Comparison of ENCODE assay signal across 8 cellular contexts in the genomic region with DNA sequence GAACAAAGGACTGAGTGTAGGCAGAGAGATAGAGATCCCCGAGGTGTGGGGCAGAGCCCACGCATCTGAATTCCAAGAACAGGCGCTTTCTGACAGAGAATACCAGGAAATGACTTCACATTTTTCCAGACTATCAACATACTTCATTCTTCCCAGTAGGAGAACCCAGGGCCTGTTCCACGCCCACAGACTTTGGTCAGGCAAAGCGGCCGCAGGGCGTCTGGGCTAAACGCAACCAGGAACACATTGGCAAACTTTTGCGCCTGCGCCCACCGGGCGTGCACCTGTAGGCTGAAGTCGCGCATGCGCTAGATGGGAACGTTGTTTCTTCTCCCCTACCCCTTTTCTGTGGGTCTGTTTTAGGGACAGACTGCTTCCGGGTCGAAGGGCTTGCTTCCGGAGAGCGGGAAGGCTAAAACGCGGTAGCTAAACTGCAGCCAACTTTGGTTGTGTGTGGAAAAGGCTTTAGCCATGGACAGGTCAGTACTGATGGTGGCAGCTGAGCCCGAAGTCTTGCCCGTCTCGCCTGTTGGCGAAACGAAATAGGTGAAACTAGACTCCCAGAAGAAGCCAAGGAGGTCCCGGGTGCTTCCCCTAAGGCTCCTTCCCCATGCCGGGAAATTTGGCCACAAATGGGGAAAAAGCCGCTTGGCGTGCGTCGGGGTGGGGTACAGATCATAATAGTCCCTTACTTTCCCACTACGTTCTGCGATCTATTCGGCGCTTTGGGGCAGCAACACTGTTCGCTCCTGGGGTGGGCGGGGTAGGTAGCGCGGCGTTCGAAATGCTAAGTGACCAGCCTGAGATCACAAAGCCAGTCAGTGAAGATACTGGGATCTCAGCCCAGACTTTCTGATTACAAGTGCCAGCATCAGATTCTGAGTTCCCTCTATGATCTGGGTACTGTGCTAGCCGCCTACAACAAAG. TPM values are rescaled to one million over a fixed set of nuclear protein-coding genes. Genes with fewer than 3 reads are reported as not detected.
DNase-seq lines count a peak whose midpoint lies in the region; ATAC-seq and TF ChIP-seq lines count a peak whose summit lies in the region.

Gene NUP107 (plus strand): TSS at position 384 of the 927 bp plus-strand sequence. CDS start 88 bp downstream, at position 472.

- peak; percentile 87 for ATAC-seq in GM21717 (IDR thresholded peaks at IDR 0.05; ENCODE audit: unreplicated experiment)
- ATAC-seq in activated T-cell treated with anti-CD3 and anti-CD28 coated beads, Interleukin-2, amount 50 U/mL, for 4 hours, result peak; percentile 96 to 97

- H3K9ac ChIP-seq in mucosa of stomach (ENCODE audit: low read length), result peak within 1 kb of the TSS; percentile 85

- H3K36me3 Mint-ChIP-seq in activated T-cell treated with anti-CD3 and anti-CD28 coated beads, Interleukin-2, amount 50 U/mL, for 4 hours (ENCODE audit: insufficient read depth), result peaks cover 8% of the 10 kb centered on the region

- H3K27ac ChIP-seq in esophagus (ENCODE audit: low read depth in 2 of 2, low read length in 1 of 2), result peak within 1 kb of the TSS; percentile 67 to 88

- 0 to 1% methylated on average over 44 of the region's 44 CpGs for WGBS in esophagus, 2 donors

- H3K36me3 ChIP-seq in esophagus (ENCODE audit: control insufficient read depth in 2 of 2, insufficient read depth in 2 of 2, low read length in 1 of 2) (peaks cover 0 to 5% of the 10 kb centered on the region in 2 donors), mucosa of stomach (ENCODE audit: control insufficient read depth, insufficient read depth, low read length) (no peaks in the 10 kb centered on the region)

- H3K9me3 ChIP-seq in esophagus (ENCODE audit: control insufficient read depth in 2 of 2, insufficient read depth in 1 of 2, low read depth in 1 of 2, low read length in 1 of 2) (no peaks in the 10 kb centered on the region), mucosa of stomach (ENCODE audit: control insufficient read depth, low read length) (no peaks in the 10 kb centered on the region)

- no peaks in the 10 kb centered on the region for H3K27me3 ChIP-seq in esophagus (ENCODE audit: control insufficient read depth in 1 of 2, insufficient read depth in 2 of 2, low read length in 2 of 2)
- H3K27me3 ChIP-seq in mucosa of stomach (ENCODE audit: control insufficient read depth, insufficient read depth, low read length), result no peaks in the 10 kb centered on the region

- peaks cover 39% of the 10 kb centered on the region for H3K4me1 Mint-ChIP-seq in activated T-cell treated with anti-CD3 and anti-CD28 coated beads, Interleukin-2, amount 50 U/mL, for 4 hours (ENCODE audit: low read depth)

- DNase-seq in DMS153 treated with DMSO at 0.1 percent for 48 hours (lab: John Stamatoyannopoulos, UW; ENCODE audit: unreplicated experiment) (peak; percentile 99), KBM-7 (peak; percentile 98)
- peak; percentile 96 for DNase-seq in activated T-cell treated with anti-CD3 and anti-CD28 coated beads, Interleukin-2, amount 50 U/mL, for 4 hours
- DNase-seq in stimulated activated CD8-positive, alpha-beta memory T cell treated with anti-CD3 and anti-CD28 coated beads, Interleukin-7, amount 100 ng/mL, for 1 hour (ENCODE audit: low read depth in 2 of 2), result peak; percentile 92 to 95

- H3K4me3 Mint-ChIP-seq in activated T-cell treated with anti-CD3 and anti-CD28 coated beads, Interleukin-2, amount 50 U/mL, for 4 hours, result peak within 1 kb of the TSS; percentile 94

- H3K9me3 Mint-ChIP-seq in activated T-cell treated with anti-CD3 and anti-CD28 coated beads, Interleukin-2, amount 50 U/mL, for 4 hours, result no peaks in the 10 kb centered on the region

- no peaks in the 10 kb centered on the region for H3K27me3 Mint-ChIP-seq in activated T-cell treated with anti-CD3 and anti-CD28 coated beads, Interleukin-2, amount 50 U/mL, for 4 hours (ENCODE audit: low read depth)

- peak within 1 kb of the TSS; percentile 76 to 99 for H3K4me3 ChIP-seq in esophagus (ENCODE audit: low read depth in 1 of 2, low read length in 2 of 2)
- H3K4me3 ChIP-seq in mucosa of stomach (ENCODE audit: low read length), result peak within 1 kb of the TSS; percentile 87

- in situ Hi-C loops in KBM-7 (cut with MboI; ENCODE audit: low pct_unique_long_range_greater_than_20kb, low sequenced_read_pairs), result no loop called here

- no peaks in the 10 kb centered on the region for H3K4me1 ChIP-seq in esophagus (ENCODE audit: control insufficient read depth in 2 of 2, insufficient read depth in 2 of 2, low read length in 1 of 2)
- H3K4me1 ChIP-seq in mucosa of stomach (ENCODE audit: control insufficient read depth, insufficient read depth, low read length), result peaks cover 18% of the 10 kb centered on the region

TF ChIP-seq in PFSK-1, 5 proteins besides CTCF, POLR2A, EP300 and RAD21:
- TF ChIP-seq TAF1 (IDR thresholded peaks at IDR 0.05; ENCODE audit: borderline replicate concordance, insufficient read depth, low read length), result peak; percentile 94; the same call in 1 of the 2 replicates
- TF ChIP-seq REST (IDR thresholded peaks at IDR 0.05; ENCODE audit: insufficient read depth in 1 of 2, low read depth in 2 of 2, low read length in 2 of 2), result no peak; a peak in 1 of 4 replicates
- peak; percentile 58 for TF ChIP-seq FOXP2 (optimal IDR thresholded peaks at IDR 0.05; ENCODE audit: borderline replicate concordance, extremely low read depth, extremely low read length, insufficient read depth)
- TF ChIP-seq SIN3A (IDR thresholded peaks at IDR 0.05; ENCODE audit: borderline replicate concordance, insufficient read depth, low read length), result no peak; the same call in 1 of the 2 replicates
- TF ChIP-seq POLR2AphosphoS5 (IDR thresholded peaks at IDR 0.05; ENCODE audit: low read depth, low read length), result peak; percentile 79

RNA-seq across cellular contexts. Expression of gene NUP107, which starts in this region (rescaled TPM):
- polyA plus RNA-seq in PFSK-1 (2012; ENCODE audit: insufficient read length, low read depth), result 30.9 TPM
- 100 to 1,000 TPM in 2 of 3 donors, 10 to 100 TPM in 1; 97.2 to 127 (median 121) TPM for total RNA-seq in activated T-cell treated with anti-CD3 and anti-CD28 coated beads, Interleukin-2, amount 50 U/mL, for 4 hours
- polyA plus RNA-seq in esophagus, result 10 to 100 TPM; 13.6 to 14.8 TPM

Comparison
In these comparisons a context has a peak if more than half of its experiments do, and no peak if none do; other contexts are left out.
1. Peak in every context shown above with its lines: DNase-seq, ATAC-seq, H3K4me3 ChIP-seq and H3K27ac ChIP-seq.